Comparison of ENCODE assay signal across 11 cellular contexts in genomic region chr5:124527220-124527991, GRCh38.
DNase-seq lines count a peak whose midpoint lies in the region; ATAC-seq, FAIRE-seq and TF ChIP-seq lines count a peak whose summit lies in the region.
"Had no signal": no experiment of that assay in that cellular context is flagged by ENCODE, and none has a peak within 500 bp of the region (broad histone marks: within the 10 kb centered on the region; RNA-seq: fewer than 3 reads in every experiment).

No MANE protein-coding gene starts in this region.

- no peaks in the 10 kb centered on the region for H3K36me3 ChIP-seq in left lung
- no peaks in the 10 kb centered on the region for H3K36me3 ChIP-seq in H7 (replicated peaks; ENCODE audit: control insufficient read depth, insufficient read depth, low read length)
- no peaks in the 10 kb centered on the region for H3K36me3 ChIP-seq in WERI-Rb-1

- FAIRE-seq in RCC 7860 (lab: Jason Lieb, UNC): peak; percentile 95

- no peaks in the 10 kb centered on the region for H3K4me1 ChIP-seq in left lung

- H3K9me3 ChIP-seq in left lung: no peaks in the 10 kb centered on the region
- H3K9me3 ChIP-seq in WERI-Rb-1 (ENCODE audit: severe bottlenecking): no peaks in the 10 kb centered on the region

- intact Hi-C loops in left lung (cut with DNase I): no loop called here

- H3K27me3 ChIP-seq in left lung (no peaks in the 10 kb centered on the region), H7 (ENCODE audit: control insufficient read depth, insufficient read depth, low read length) (peaks cover 1% of the 10 kb centered on the region; the same call in 1 of the 2 replicates), WERI-Rb-1 (ENCODE audit: insufficient read depth, low read depth, severe bottlenecking) (no peaks in the 10 kb centered on the region)

- DNase-seq in DMS53 treated with DMSO at 0.1 percent for 48 hours (lab: John Stamatoyannopoulos, UW; ENCODE audit: unreplicated experiment) (peak; percentile 2), RCC 7860 (ENCODE audit: low spot score) (peak; percentile 91), left lung (no peak), H7 (no peak), WERI-Rb-1 (no peak), hepatic stellate cell (ENCODE audit: low spot score) (no peak), NCI-H2196 (lab: John Stamatoyannopoulos, UW; ENCODE audit: unreplicated experiment) (no peak)
- DNase-seq: AML-193 had no signal

- H3K27ac ChIP-seq in left lung (no peak overlapping the region), WERI-Rb-1 (no peak overlapping the region)
- H3K27ac ChIP-seq: HL-60 had no signal

- peak; percentile 47 for ATAC-seq in GM21723 (IDR thresholded peaks at IDR 0.05; ENCODE audit: unreplicated experiment)
- ATAC-seq in left lung: peak; percentile 46
- ATAC-seq: stimulated activated effector memory CD8-positive, alpha-beta T cell treated with anti-CD3 and anti-CD28 coated beads, Interleukin-12 subunit alpha, Interleukin-12 subunit beta, amount 100 ng/mL, for 72 hours had no signal

- no peak overlapping the region for H3K4me3 ChIP-seq in left lung
- no peak overlapping the region for H3K4me3 ChIP-seq in H7 (ENCODE audit: insufficient read depth, low read depth, low read length)
- H3K4me3 ChIP-seq in WERI-Rb-1 (ENCODE audit: low read depth, low read length): no peak overlapping the region

- no peak for TF ChIP-seq CTCF in left lung (IDR thresholded peaks at IDR 0.05)
- no peak for TF ChIP-seq CTCF in WERI-Rb-1 (IDR thresholded peaks at IDR 0.05; ENCODE audit: low read depth, low read length)

Comparison
In these comparisons a context has a peak if more than half of its experiments do, and no peak if none do; other contexts are left out.
1. DNase-seq: peak in DMS53 treated with DMSO at 0.1 percent for 48 hours (single experiment) and RCC 7860 (single experiment); none in left lung (0 of 2), H7 (single experiment), WERI-Rb-1 (single experiment), hepatic stellate cell (single experiment) and NCI-H2196 (single experiment).